ENCODE assay signal across 1 cellular context in the genomic region with DNA sequence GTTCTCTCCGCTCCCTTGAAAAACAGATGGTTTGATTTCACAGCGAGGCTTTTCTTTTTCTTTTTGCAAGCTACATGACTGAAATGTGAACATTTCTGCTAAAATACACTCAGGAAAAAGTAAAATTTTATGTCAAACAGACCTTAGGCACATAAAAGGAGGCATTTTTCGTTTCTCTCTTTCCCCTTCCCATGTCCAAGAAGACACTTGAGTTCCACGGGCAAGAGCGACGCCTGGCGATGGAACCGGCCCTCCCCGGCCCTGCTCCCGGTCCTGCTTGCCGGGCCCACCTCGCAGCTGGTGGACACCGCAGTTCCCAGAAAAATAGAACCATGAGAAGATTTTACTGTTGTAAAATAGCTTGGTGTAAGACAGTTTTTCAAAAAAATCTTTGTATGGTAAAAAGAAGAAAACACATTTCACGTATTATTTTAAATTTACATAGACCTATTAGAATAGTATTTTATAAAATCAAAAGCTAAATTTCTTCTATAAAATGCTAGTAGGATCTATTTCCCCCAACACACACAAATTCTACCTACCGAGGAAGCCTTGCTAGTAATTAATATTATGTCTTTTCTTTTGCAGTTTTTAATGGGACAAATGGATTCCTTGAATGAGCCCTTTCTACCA.
TF ChIP-seq lines count a peak whose summit lies in the region.

No MANE protein-coding gene starts in this region.

TF ChIP-seq in H1, 55 proteins besides CTCF, POLR2A, EP300 and RAD21:
- TF ChIP-seq HDAC6 (IDR thresholded peaks at IDR 0.05; ENCODE audit: low read depth, low read length) = no peak
- peak; percentile 26 for TF ChIP-seq KDM4A (IDR thresholded peaks at IDR 0.05; ENCODE audit: low read depth, low read length, severe bottlenecking)
- 0 out of 2 replicates have a peak, but pooled peaks have one; percentile 22 for TF ChIP-seq BACH1 (IDR thresholded peaks at IDR 0.05; ENCODE audit: low read length)
- TF ChIP-seq, protein P1, sequence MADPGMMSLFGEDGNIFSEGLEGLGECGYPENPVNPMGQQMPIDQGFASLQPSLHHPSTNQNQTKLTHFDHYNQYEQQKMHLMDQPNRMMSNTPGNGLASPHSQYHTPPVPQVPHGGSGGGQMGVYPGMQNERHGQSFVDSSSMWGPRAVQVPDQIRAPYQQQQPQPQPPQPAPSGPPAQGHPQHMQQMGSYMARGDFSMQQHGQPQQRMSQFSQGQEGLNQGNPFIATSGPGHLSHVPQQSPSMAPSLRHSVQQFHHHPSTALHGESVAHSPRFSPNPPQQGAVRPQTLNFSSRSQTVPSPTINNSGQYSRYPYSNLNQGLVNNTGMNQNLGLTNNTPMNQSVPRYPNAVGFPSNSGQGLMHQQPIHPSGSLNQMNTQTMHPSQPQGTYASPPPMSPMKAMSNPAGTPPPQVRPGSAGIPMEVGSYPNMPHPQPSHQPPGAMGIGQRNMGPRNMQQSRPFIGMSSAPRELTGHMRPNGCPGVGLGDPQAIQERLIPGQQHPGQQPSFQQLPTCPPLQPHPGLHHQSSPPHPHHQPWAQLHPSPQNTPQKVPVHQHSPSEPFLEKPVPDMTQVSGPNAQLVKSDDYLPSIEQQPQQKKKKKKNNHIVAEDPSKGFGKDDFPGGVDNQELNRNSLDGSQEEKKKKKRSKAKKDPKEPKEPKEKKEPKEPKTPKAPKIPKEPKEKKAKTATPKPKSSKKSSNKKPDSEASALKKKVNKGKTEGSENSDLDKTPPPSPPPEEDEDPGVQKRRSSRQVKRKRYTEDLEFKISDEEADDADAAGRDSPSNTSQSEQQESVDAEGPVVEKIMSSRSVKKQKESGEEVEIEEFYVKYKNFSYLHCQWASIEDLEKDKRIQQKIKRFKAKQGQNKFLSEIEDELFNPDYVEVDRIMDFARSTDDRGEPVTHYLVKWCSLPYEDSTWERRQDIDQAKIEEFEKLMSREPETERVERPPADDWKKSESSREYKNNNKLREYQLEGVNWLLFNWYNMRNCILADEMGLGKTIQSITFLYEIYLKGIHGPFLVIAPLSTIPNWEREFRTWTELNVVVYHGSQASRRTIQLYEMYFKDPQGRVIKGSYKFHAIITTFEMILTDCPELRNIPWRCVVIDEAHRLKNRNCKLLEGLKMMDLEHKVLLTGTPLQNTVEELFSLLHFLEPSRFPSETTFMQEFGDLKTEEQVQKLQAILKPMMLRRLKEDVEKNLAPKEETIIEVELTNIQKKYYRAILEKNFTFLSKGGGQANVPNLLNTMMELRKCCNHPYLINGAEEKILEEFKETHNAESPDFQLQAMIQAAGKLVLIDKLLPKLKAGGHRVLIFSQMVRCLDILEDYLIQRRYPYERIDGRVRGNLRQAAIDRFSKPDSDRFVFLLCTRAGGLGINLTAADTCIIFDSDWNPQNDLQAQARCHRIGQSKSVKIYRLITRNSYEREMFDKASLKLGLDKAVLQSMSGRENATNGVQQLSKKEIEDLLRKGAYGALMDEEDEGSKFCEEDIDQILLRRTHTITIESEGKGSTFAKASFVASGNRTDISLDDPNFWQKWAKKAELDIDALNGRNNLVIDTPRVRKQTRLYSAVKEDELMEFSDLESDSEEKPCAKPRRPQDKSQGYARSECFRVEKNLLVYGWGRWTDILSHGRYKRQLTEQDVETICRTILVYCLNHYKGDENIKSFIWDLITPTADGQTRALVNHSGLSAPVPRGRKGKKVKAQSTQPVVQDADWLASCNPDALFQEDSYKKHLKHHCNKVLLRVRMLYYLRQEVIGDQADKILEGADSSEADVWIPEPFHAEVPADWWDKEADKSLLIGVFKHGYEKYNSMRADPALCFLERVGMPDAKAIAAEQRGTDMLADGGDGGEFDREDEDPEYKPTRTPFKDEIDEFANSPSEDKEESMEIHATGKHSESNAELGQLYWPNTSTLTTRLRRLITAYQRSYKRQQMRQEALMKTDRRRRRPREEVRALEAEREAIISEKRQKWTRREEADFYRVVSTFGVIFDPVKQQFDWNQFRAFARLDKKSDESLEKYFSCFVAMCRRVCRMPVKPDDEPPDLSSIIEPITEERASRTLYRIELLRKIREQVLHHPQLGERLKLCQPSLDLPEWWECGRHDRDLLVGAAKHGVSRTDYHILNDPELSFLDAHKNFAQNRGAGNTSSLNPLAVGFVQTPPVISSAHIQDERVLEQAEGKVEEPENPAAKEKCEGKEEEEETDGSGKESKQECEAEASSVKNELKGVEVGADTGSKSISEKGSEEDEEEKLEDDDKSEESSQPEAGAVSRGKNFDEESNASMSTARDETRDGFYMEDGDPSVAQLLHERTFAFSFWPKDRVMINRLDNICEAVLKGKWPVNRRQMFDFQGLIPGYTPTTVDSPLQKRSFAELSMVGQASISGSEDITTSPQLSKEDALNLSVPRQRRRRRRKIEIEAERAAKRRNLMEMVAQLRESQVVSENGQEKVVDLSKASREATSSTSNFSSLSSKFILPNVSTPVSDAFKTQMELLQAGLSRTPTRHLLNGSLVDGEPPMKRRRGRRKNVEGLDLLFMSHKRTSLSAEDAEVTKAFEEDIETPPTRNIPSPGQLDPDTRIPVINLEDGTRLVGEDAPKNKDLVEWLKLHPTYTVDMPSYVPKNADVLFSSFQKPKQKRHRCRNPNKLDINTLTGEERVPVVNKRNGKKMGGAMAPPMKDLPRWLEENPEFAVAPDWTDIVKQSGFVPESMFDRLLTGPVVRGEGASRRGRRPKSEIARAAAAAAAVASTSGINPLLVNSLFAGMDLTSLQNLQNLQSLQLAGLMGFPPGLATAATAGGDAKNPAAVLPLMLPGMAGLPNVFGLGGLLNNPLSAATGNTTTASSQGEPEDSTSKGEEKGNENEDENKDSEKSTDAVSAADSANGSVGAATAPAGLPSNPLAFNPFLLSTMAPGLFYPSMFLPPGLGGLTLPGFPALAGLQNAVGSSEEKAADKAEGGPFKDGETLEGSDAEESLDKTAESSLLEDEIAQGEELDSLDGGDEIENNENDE (IDR thresholded peaks at IDR 0.05; ENCODE audit: insufficient replicate concordance, low read length) = no peak
- TF ChIP-seq, protein P2, sequence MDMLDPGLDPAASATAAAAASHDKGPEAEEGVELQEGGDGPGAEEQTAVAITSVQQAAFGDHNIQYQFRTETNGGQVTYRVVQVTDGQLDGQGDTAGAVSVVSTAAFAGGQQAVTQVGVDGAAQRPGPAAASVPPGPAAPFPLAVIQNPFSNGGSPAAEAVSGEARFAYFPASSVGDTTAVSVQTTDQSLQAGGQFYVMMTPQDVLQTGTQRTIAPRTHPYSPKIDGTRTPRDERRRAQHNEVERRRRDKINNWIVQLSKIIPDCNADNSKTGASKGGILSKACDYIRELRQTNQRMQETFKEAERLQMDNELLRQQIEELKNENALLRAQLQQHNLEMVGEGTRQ (IDR thresholded peaks at IDR 0.05; ENCODE audit: low read length) = no peak
- TF ChIP-seq NRF1 (IDR thresholded peaks at IDR 0.05; ENCODE audit: low read depth, low read length) = no peak
- 0 out of 4 replicates have a peak, but pooled peaks of 1 of the 2 experiments have one; percentile 5 for TF ChIP-seq HDAC2 (IDR thresholded peaks at IDR 0.05; ENCODE audit: borderline replicate concordance in 1 of 2, low read depth in 2 of 2, low read length in 2 of 2)
- TF ChIP-seq, protein P3, sequence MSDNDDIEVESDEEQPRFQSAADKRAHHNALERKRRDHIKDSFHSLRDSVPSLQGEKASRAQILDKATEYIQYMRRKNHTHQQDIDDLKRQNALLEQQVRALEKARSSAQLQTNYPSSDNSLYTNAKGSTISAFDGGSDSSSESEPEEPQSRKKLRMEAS (IDR thresholded peaks at IDR 0.05) = no peak
